In genomic region chr14:100389497-100390104, GRCh38 we compare ENCODE assay signal across 1 cellular context.
TF ChIP-seq lines count a peak whose summit lies in the region.

No MANE protein-coding gene starts in this region.

TF ChIP-seq in GM23338, 12 proteins besides CTCF, POLR2A, EP300 and RAD21 (continued from another document):
- no peak for TF ChIP-seq ZNF462 (CRISPR knock-in tag; IDR thresholded peaks at IDR 0.05)
